In the genomic region with DNA sequence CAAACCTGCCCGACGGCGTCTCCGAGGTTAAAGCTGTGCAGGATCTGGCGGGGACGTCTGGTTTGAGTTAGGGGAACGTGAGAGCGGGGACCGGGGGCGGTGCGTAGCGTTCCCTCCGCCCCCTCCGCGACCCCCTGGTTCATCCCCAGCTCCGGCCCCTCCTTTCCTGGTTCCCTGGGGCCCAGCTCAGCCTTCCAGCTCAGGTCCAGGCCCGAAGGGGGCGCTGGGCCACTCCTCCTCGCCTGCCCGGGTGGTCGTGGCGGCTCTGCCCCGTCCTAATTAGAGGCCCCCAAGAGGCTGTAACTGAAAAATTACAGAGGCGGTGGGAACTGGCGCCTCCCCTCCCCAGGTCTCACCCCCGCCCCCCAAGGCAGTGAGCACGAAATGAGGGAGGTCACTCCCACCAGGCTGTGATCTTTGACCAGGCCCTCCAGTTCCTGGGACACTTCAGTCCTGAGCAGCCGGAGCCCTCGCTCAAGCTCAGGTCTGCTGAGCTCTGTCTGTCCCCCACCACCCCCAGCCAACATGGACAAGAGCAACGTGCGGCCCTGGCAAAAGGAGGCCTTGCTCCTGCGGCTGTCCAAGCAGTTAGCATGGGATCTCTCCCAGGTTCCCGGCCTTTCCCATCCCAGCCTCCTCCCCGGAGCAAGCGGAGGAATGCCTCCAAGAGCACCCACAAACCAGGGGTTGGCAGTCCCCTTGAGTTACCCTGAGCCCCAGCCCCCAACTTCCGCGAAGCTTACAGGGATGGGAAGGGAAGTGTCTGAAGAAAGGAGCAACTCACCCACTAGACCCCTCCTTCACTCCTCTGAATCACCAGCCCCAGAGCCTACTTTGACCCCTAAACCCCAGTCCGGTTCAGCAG, we compare ENCODE assay signal across 7 cellular contexts. TPM values are rescaled to one million over a fixed set of nuclear protein-coding genes. Genes with fewer than 3 reads are reported as not detected.
DNase-seq lines count a peak whose midpoint lies in the region; FAIRE-seq and TF ChIP-seq lines count a peak whose summit lies in the region.

No MANE protein-coding gene starts in this region.

- TF ChIP-seq POLR2A in suprapubic skin (IDR thresholded peaks at IDR 0.05) = no peak

- 64% methylated on average over 18 of the region's 38 CpGs for WGBS in suprapubic skin

- H3K9me3 ChIP-seq in astrocyte (ENCODE audit: insufficient read depth, low read depth, low read length) = no peaks in the 10 kb centered on the region
- H3K9me3 ChIP-seq in keratinocyte (ENCODE audit: control insufficient read depth, low read depth, low read length) = no peaks in the 10 kb centered on the region
- H3K9me3 ChIP-seq in suprapubic skin = no peaks in the 10 kb centered on the region

- dilution Hi-C loops in keratinocyte (cut with MboI; ENCODE audit: extremely low pct_ligation_motif_present, low sequenced_read_pairs) = no loop called here

- TF ChIP-seq CTCF in astrocyte (IDR thresholded peaks at IDR 0.05; ENCODE audit: insufficient read depth, low read depth, low read length) = no peak
- no peak for TF ChIP-seq CTCF in keratinocyte (optimal IDR thresholded peaks at IDR 0.05 in 1 of 3, IDR thresholded peaks at IDR 0.05 in 1 of 3, conservative IDR thresholded peaks at IDR 0.05 in 1 of 3; ENCODE audit: extremely low read depth in 1 of 3, insufficient read depth in 2 of 3, low read length in 3 of 3)
- no peak for TF ChIP-seq CTCF in suprapubic skin (IDR thresholded peaks at IDR 0.05)

- H3K4me3 ChIP-seq in astrocyte (ENCODE audit: insufficient read depth, low read depth, low read length) (peak overlapping the region; percentile 48), keratinocyte (ENCODE audit: control insufficient read depth in 2 of 3, extremely low read depth in 1 of 3, insufficient read depth in 2 of 3, low read depth in 1 of 3, low read length in 3 of 3) (peak overlapping the region in 1 of 3 experiments; percentile 46), suprapubic skin (peak overlapping the region; percentile 53)

- H3K36me3 ChIP-seq in astrocyte (ENCODE audit: insufficient read depth, low read length) (no peaks in the 10 kb centered on the region), keratinocyte (ENCODE audit: control insufficient read depth in 2 of 2, extremely low read depth in 1 of 2, insufficient read depth in 2 of 2, low read length in 2 of 2) (no peaks in the 10 kb centered on the region), suprapubic skin (no peaks in the 10 kb centered on the region)

- H3K27ac ChIP-seq in astrocyte (ENCODE audit: low read depth, low read length) = peak overlapping the region; percentile 90
- H3K27ac ChIP-seq in keratinocyte (ENCODE audit: control insufficient read depth, insufficient read depth, low read length) = peak overlapping the region; percentile 31
- peak overlapping the region; percentile 78 for H3K27ac ChIP-seq in suprapubic skin

- H3K4me1 ChIP-seq in astrocyte (ENCODE audit: insufficient read depth, low read length) (peaks cover 50% of the 10 kb centered on the region), keratinocyte (ENCODE audit: control insufficient read depth, extremely low read depth, insufficient read depth, low read length) (peaks cover 13% of the 10 kb centered on the region), suprapubic skin (peaks cover 47% of the 10 kb centered on the region)

- peaks cover 5 to 22% (median 15%) of the 10 kb centered on the region in 3 donors for H3K4me1 Mint-ChIP-seq in IgD-negative memory B cell
- H3K4me1 Mint-ChIP-seq in astrocyte (ENCODE audit: low read depth, unreplicated experiment) = peaks cover 27% of the 10 kb centered on the region

- H3K9me1 ChIP-seq in keratinocyte (ENCODE audit: control insufficient read depth, extremely low read depth, insufficient read depth, low read length) = no peaks in the 10 kb centered on the region

- H4K20me1 ChIP-seq in astrocyte (ENCODE audit: insufficient read depth, low read length) (peaks cover 15% of the 10 kb centered on the region), keratinocyte (ENCODE audit: control insufficient read depth, extremely low read depth, insufficient read depth, low read length) (no peaks in the 10 kb centered on the region)

- H3K27me3 Mint-ChIP-seq in IgD-negative memory B cell (no peaks in the 10 kb centered on the region), astrocyte (ENCODE audit: low read depth, unreplicated experiment) (peaks cover 4% of the 10 kb centered on the region)

- H3K27me3 ChIP-seq in astrocyte (ENCODE audit: insufficient read depth, low read length) = no peaks in the 10 kb centered on the region
- H3K27me3 ChIP-seq in keratinocyte (ENCODE audit: control insufficient read depth, extremely low read depth, insufficient read depth, low read length) = peaks cover 16% of the 10 kb centered on the region
- H3K27me3 ChIP-seq in suprapubic skin = no peaks in the 10 kb centered on the region

- H3K9ac ChIP-seq in astrocyte (ENCODE audit: low read length) = peak overlapping the region; percentile 80
- H3K9ac ChIP-seq in keratinocyte (ENCODE audit: control insufficient read depth, extremely low read depth, insufficient read depth, low read length) = peak overlapping the region; percentile 54

- DNase-seq in astrocyte (ENCODE audit: low read depth) (no peak), keratinocyte (ENCODE audit: low read depth, low spot score) (no peak), suprapubic skin (ENCODE audit: low spot score in 2 of 2) (peak in 1 of 2 donors; percentile 80), amniotic stem cell (lab: John Stamatoyannopoulos, UW) (no peak), DMS114 treated with DMSO at 0.1 percent for 48 hours (lab: John Stamatoyannopoulos, UW; ENCODE audit: unreplicated experiment) (no peak)
- no peak for DNase-seq in activated effector memory CD4-positive, alpha-beta T cell treated with anti-CD3 and anti-CD28 coated beads, Interleukin-2, amount 50 U/mL, for 16 hours

- H3K36me3 Mint-ChIP-seq in IgD-negative memory B cell = no peaks in the 10 kb centered on the region
- peaks cover under 1% of the 10 kb centered on the region for H3K36me3 Mint-ChIP-seq in astrocyte (ENCODE audit: low read depth, unreplicated experiment)

- peak overlapping the region; percentile 88 to 100 (median 96) for H3K4me3 Mint-ChIP-seq in IgD-negative memory B cell
- peak overlapping the region; percentile 74 for H3K4me3 Mint-ChIP-seq in astrocyte (ENCODE audit: unreplicated experiment)

- H3K79me2 ChIP-seq in astrocyte (ENCODE audit: insufficient read depth, low read length) (peaks cover 32% of the 10 kb centered on the region), keratinocyte (ENCODE audit: control insufficient read depth, insufficient read depth, low read length) (no peaks in the 10 kb centered on the region)

- H3K4me2 ChIP-seq in astrocyte (ENCODE audit: low read length) = peak overlapping the region; percentile 81
- H3K4me2 ChIP-seq in keratinocyte (ENCODE audit: control insufficient read depth, extremely low read depth, insufficient read depth, low read depth, low read length) = peak overlapping the region; percentile 77

- H2AFZ ChIP-seq in astrocyte (ENCODE audit: low read depth, low read length) = peak overlapping the region; percentile 75
- H2AFZ ChIP-seq in keratinocyte (ENCODE audit: control insufficient read depth, low read length) = peak overlapping the region; percentile 86

- FAIRE-seq in astrocyte (lab: Jason Lieb, UNC) = no peak
- no peak for FAIRE-seq in keratinocyte (lab: Jason Lieb, UNC)

- no peak for TF ChIP-seq EP300 in suprapubic skin (IDR thresholded peaks at IDR 0.05)

- H3K9me3 Mint-ChIP-seq in IgD-negative memory B cell (no peaks in the 10 kb centered on the region), astrocyte (ENCODE audit: unreplicated experiment) (peaks cover 1% of the 10 kb centered on the region)

- H3K27ac Mint-ChIP-seq in IgD-negative memory B cell (peak overlapping the region; percentile 83 to 99 (median 94)), astrocyte (ENCODE audit: unreplicated experiment) (peak overlapping the region; percentile 86)

RNA-seq across cellular contexts. Expression of a gene that starts 3.3 kb away (rescaled TPM):
- polyA plus RNA-seq in IgD-negative memory B cell (0.19 TPM), keratinocyte (0.02 to 0.40 TPM (median 0.12 TPM) in 3 replicates)
- total RNA-seq in astrocyte (50.9 and 58.8 TPM in 2 replicates), suprapubic skin (10 to 100 TPM in 2 of 4 donors, 1 to 10 TPM in 2; 5.9 to 32.6 (median 19.2) TPM)
- 0.37 TPM for polyA plus RNA-seq in keratinocyte (2011; ENCODE audit: low read depth)
- polyA plus RNA-seq in keratinocyte (2011; cell fraction: cytosol; rRNA removed) = 0.05 and 0.06 TPM in 2 replicates
- polyA plus RNA-seq in keratinocyte (2011; cell fraction: nucleus; rRNA removed) = 0.31 and 0.40 TPM in 2 replicates
- 0.06 and 1.2 TPM in 2 replicates for polyA plus RNA-seq in keratinocyte (2012; ENCODE audit: low replicate concordance)
- 0.23 to 0.52 TPM in 2 of 3 replicates, not detected in the other for polyA minus RNA-seq in keratinocyte
- not detected for polyA minus RNA-seq in keratinocyte (2011; cell fraction: cytosol; rRNA and poly(A)+ RNA removed)
- polyA minus RNA-seq in keratinocyte (2011; cell fraction: nucleus; rRNA and poly(A)+ RNA removed) = 0.21 TPM in 1 of 2 replicates, not detected in the other

RNA-seq across cellular contexts. Expression of a gene that starts 21.9 kb away (rescaled TPM):
- not detected for polyA plus RNA-seq in IgD-negative memory B cell
- total RNA-seq in astrocyte = 1.8 and 2.0 TPM in 2 replicates
- polyA plus RNA-seq in keratinocyte = 0.05 to 0.18 TPM in 2 of 3 replicates, not detected in the other
- polyA plus RNA-seq in keratinocyte (2011; ENCODE audit: low read depth) = not detected
- polyA plus RNA-seq in keratinocyte (2011; cell fraction: cytosol; rRNA removed) = 0.05 and 0.16 TPM in 2 replicates
- 0.22 and 0.40 TPM in 2 replicates for polyA plus RNA-seq in keratinocyte (2011; cell fraction: nucleus; rRNA removed)
- 0.08 TPM in 1 of 2 replicates, not detected in the other for polyA plus RNA-seq in keratinocyte (2012; ENCODE audit: low replicate concordance)
- 0.23 TPM in 1 of 3 replicates, not detected in the others for polyA minus RNA-seq in keratinocyte
- polyA minus RNA-seq in keratinocyte (2011; cell fraction: cytosol; rRNA and poly(A)+ RNA removed) = not detected
- polyA minus RNA-seq in keratinocyte (2011; cell fraction: nucleus; rRNA and poly(A)+ RNA removed) = 0.31 and 0.32 TPM in 2 replicates
- not detected for total RNA-seq in suprapubic skin

RNA-seq across cellular contexts. Expression of a gene that starts 22.7 kb away (rescaled TPM):
- polyA plus RNA-seq in IgD-negative memory B cell = 0.28 TPM
- total RNA-seq in astrocyte = 8.5 and 12.0 TPM in 2 replicates
- polyA plus RNA-seq in keratinocyte = 10.6 to 18.6 TPM (median 16.1 TPM) in 3 replicates
- 7.9 TPM for polyA plus RNA-seq in keratinocyte (2011; ENCODE audit: low read depth)
- 6.2 and 20.7 TPM in 2 replicates for polyA plus RNA-seq in keratinocyte (2011; cell fraction: cytosol; rRNA removed)
- 19.3 and 34.2 TPM in 2 replicates for polyA plus RNA-seq in keratinocyte (2011; cell fraction: nucleus; rRNA removed)
- 28.8 and 29.9 TPM in 2 replicates for polyA plus RNA-seq in keratinocyte (2012; ENCODE audit: low replicate concordance)
- polyA minus RNA-seq in keratinocyte = 7.6 to 19.7 TPM (median 10.7 TPM) in 3 replicates
- 44.9 TPM for polyA minus RNA-seq in keratinocyte (2011; cell fraction: cytosol; rRNA and poly(A)+ RNA removed)
- 20.1 and 21.6 TPM in 2 replicates for polyA minus RNA-seq in keratinocyte (2011; cell fraction: nucleus; rRNA and poly(A)+ RNA removed)
- 10 to 100 TPM; 40.3 to 73.6 (median 60.3) TPM for total RNA-seq in suprapubic skin

RNA-seq across cellular contexts. Expression of a gene that starts 24.6 kb away (rescaled TPM):
- polyA plus RNA-seq in IgD-negative memory B cell (72.5 TPM), keratinocyte (80.3 to 157 TPM (median 87.5 TPM) in 3 replicates)
- total RNA-seq in astrocyte (129 and 159 TPM in 2 replicates), suprapubic skin (10 to 100 TPM; 21.6 to 61.3 (median 56.1) TPM)
- 14.7 TPM for polyA plus RNA-seq in keratinocyte (2011; ENCODE audit: low read depth)
- polyA plus RNA-seq in keratinocyte (2011; cell fraction: cytosol; rRNA removed) = 96.1 and 149 TPM in 2 replicates
- polyA plus RNA-seq in keratinocyte (2011; cell fraction: nucleus; rRNA removed) = 96.2 and 108 TPM in 2 replicates
- polyA plus RNA-seq in keratinocyte (2012; ENCODE audit: low replicate concordance) = 106 and 137 TPM in 2 replicates
- polyA minus RNA-seq in keratinocyte = 111 to 173 TPM (median 122 TPM) in 3 replicates
- 246 TPM for polyA minus RNA-seq in keratinocyte (2011; cell fraction: cytosol; rRNA and poly(A)+ RNA removed)
- 43.4 and 45.8 TPM in 2 replicates for polyA minus RNA-seq in keratinocyte (2011; cell fraction: nucleus; rRNA and poly(A)+ RNA removed)

RNA-seq across cellular contexts. Expression of a gene that starts 31.4 kb away (rescaled TPM):
- 80.6 TPM for polyA plus RNA-seq in IgD-negative memory B cell
- 43.5 and 47.8 TPM in 2 replicates for total RNA-seq in astrocyte
- 61.4 to 65.8 TPM (median 64.8 TPM) in 3 replicates for polyA plus RNA-seq in keratinocyte
- 31.0 TPM for polyA plus RNA-seq in keratinocyte (2011; ENCODE audit: low read depth)
- 37.7 and 68.6 TPM in 2 replicates for polyA plus RNA-seq in keratinocyte (2011; cell fraction: cytosol; rRNA removed)
- 44.0 and 44.5 TPM in 2 replicates for polyA plus RNA-seq in keratinocyte (2011; cell fraction: nucleus; rRNA removed)
- polyA plus RNA-seq in keratinocyte (2012; ENCODE audit: low replicate concordance) = 38.4 and 73.3 TPM in 2 replicates
- polyA minus RNA-seq in keratinocyte = 14.7 to 32.2 TPM (median 21.4 TPM) in 3 replicates
- 28.6 TPM for polyA minus RNA-seq in keratinocyte (2011; cell fraction: cytosol; rRNA and poly(A)+ RNA removed)
- 9.1 and 10.6 TPM in 2 replicates for polyA minus RNA-seq in keratinocyte (2011; cell fraction: nucleus; rRNA and poly(A)+ RNA removed)
- 10 to 100 TPM; 45.7 to 60.3 (median 57.3) TPM for total RNA-seq in suprapubic skin

Comparison
In these comparisons a context has a peak if more than half of its experiments do, and no peak if none do; other contexts are left out.
1. H3K27ac ChIP-seq: peak in every context shown above with its lines; median percentile 90 in astrocyte; 78 in suprapubic skin; 31 in keratinocyte.